1 cellular context compared by ENCODE assay signal in genomic region chr1:89932598-89933364, GRCh38.
TF ChIP-seq lines count a peak whose summit lies in the region.

No MANE protein-coding gene starts in this region.

TF ChIP-seq in GM23338, 12 proteins besides CTCF, POLR2A, EP300 and RAD21 (continued from another document):
- TF ChIP-seq ZNF462 (CRISPR knock-in tag; IDR thresholded peaks at IDR 0.05) = no peak
